ENCODE assay signal across 9 cellular contexts in genomic region chr13:48236528-48237353, GRCh38. TPM values are rescaled to one million over a fixed set of nuclear protein-coding genes. Genes with fewer than 3 reads are reported as not detected.
DNase-seq lines count a peak whose midpoint lies in the region; ATAC-seq and TF ChIP-seq lines count a peak whose summit lies in the region.
"Had no signal": no experiment of that assay in that cellular context is flagged by ENCODE, and none has a peak within 500 bp of the region (broad histone marks: within the 10 kb centered on the region; RNA-seq: fewer than 3 reads in every experiment).

No MANE protein-coding gene starts in this region.

- H3K27me3 Mint-ChIP-seq in activated naive CD4-positive, alpha-beta T cell treated with anti-CD3 and anti-CD28 coated beads, Interleukin-2, amount 10 ng/mL, durations not matched to agents 7 days and 5 days: no peaks in the 10 kb centered on the region
- no peaks in the 10 kb centered on the region for H3K27me3 Mint-ChIP-seq in mesothelial cell of epicardium (ENCODE audit: low read depth)

- H3K36me3 Mint-ChIP-seq in activated naive CD4-positive, alpha-beta T cell treated with anti-CD3 and anti-CD28 coated beads, Interleukin-2, amount 10 ng/mL, durations not matched to agents 7 days and 5 days: peaks cover 55% of the 10 kb centered on the region
- peaks cover 2% of the 10 kb centered on the region for H3K36me3 Mint-ChIP-seq in mesothelial cell of epicardium

- in situ Hi-C loops in KBM-7 (cut with MboI; ENCODE audit: low pct_unique_long_range_greater_than_20kb, low sequenced_read_pairs): no loop called here

- peaks cover 5% of the 10 kb centered on the region for H3K4me1 ChIP-seq in colonic mucosa
- peaks cover 2 to 6% of the 10 kb centered on the region in 2 donors for H3K4me1 ChIP-seq in uterus

- H3K27me3 ChIP-seq in colonic mucosa (no peaks in the 10 kb centered on the region), uterus (no peaks in the 10 kb centered on the region)

- no peaks in the 10 kb centered on the region for H3K36me3 ChIP-seq in colonic mucosa
- no peaks in the 10 kb centered on the region for H3K36me3 ChIP-seq in uterus

- no peak for DNase-seq in activated naive CD4-positive, alpha-beta T cell treated with anti-CD3 and anti-CD28 coated beads, Interleukin-2, amount 10 ng/mL, durations not matched to agents 7 days and 5 days
- no peak for DNase-seq in activated naive CD4-positive, alpha-beta T cell treated with Interleukin-2 at 50 U/mL for 16 hours
- DNase-seq in colonic mucosa (no peak), mesothelial cell of epicardium (ENCODE audit: low spot score in 2 of 2, unreplicated experiment in 2 of 2) (no peak), uterus (no peak), KBM-7 (no peak), ecto neural progenitor cell (ENCODE audit: low spot score) (no peak)
- DNase-seq: DMS153 had no signal

- TF ChIP-seq CTCF in colonic mucosa (IDR thresholded peaks at IDR 0.05): no peak
- no peak for TF ChIP-seq CTCF in mesothelial cell of epicardium (IDR thresholded peaks at IDR 0.05; ENCODE audit: unreplicated experiment)
- no peak for TF ChIP-seq CTCF in uterus (IDR thresholded peaks at IDR 0.05)

- TF ChIP-seq POLR2A in uterus (IDR thresholded peaks at IDR 0.05): no peak

- H3K4me1 Mint-ChIP-seq in activated naive CD4-positive, alpha-beta T cell treated with anti-CD3 and anti-CD28 coated beads, Interleukin-2, amount 10 ng/mL, durations not matched to agents 7 days and 5 days: peaks cover 59% of the 10 kb centered on the region
- H3K4me1 Mint-ChIP-seq in mesothelial cell of epicardium: peaks cover 38% of the 10 kb centered on the region

- peak overlapping the region; percentile 100 for H3K27ac ChIP-seq in colonic mucosa
- H3K27ac ChIP-seq in uterus: peak overlapping the region; percentile 19 to 100

- H3K4me3 ChIP-seq in colonic mucosa (no peak overlapping the region), uterus (peak overlapping the region; percentile 96 to 98)

- intact Hi-C loops in colonic mucosa (cut with DNase I): loop anchor here (10.0 kb wide), 1 partner anchor 68 kb away; the partner anchor contains the start of gene RB1
- intact Hi-C loops in uterus (cut with DNase I; ENCODE audit: low total_unique reads): loop anchor here (10.0 kb wide), 1 partner anchor 68 kb away; the partner anchor contains the start of gene RB1

- no peak for ATAC-seq in GM21723 (IDR thresholded peaks at IDR 0.05; ENCODE audit: unreplicated experiment)

- peak overlapping the region in 1 of 2 donors; percentile 9 for H3K9ac ChIP-seq in colonic mucosa (ENCODE audit: low read depth in 2 of 2, low read length in 2 of 2)

- peak overlapping the region; percentile 93 for H3K4me3 Mint-ChIP-seq in activated naive CD4-positive, alpha-beta T cell treated with anti-CD3 and anti-CD28 coated beads, Interleukin-2, amount 10 ng/mL, durations not matched to agents 7 days and 5 days
- H3K4me3 Mint-ChIP-seq in mesothelial cell of epicardium: no peak overlapping the region

- H3K27ac Mint-ChIP-seq in activated naive CD4-positive, alpha-beta T cell treated with anti-CD3 and anti-CD28 coated beads, Interleukin-2, amount 10 ng/mL, durations not matched to agents 7 days and 5 days: peak overlapping the region; percentile 15
- H3K27ac Mint-ChIP-seq in mesothelial cell of epicardium: peak overlapping the region; percentile 36

- CTCF ChIA-PET in activated naive CD4-positive, alpha-beta T cell treated with anti-CD3 and anti-CD28 coated beads, Interleukin-2, amount 10 ng/mL, durations not matched to agents 7 days and 5 days (lab: Charles Lee): interaction anchor here (1.1 to 2.5 kb wide), 4 partner anchors 16 to 158 kb away, joined by 3 to 10 read pairs (median 4); no protein-coding TSS in a partner anchor

- H3K9me3 Mint-ChIP-seq in activated naive CD4-positive, alpha-beta T cell treated with anti-CD3 and anti-CD28 coated beads, Interleukin-2, amount 10 ng/mL, durations not matched to agents 7 days and 5 days: no peaks in the 10 kb centered on the region
- H3K9me3 Mint-ChIP-seq in mesothelial cell of epicardium: no peaks in the 10 kb centered on the region

- H3K9me3 ChIP-seq in colonic mucosa (no peaks in the 10 kb centered on the region), uterus (no peaks in the 10 kb centered on the region)

RNA-seq across cellular contexts. Expression of gene ITM2B, which starts 3.7 kb away (rescaled TPM):
- total RNA-seq in colonic mucosa (100 to 1,000 TPM; 257 to 456 TPM), mesothelial cell of epicardium (244 to 250 TPM (median 249 TPM) in 3 replicates), uterus (100 to 1,000 TPM; 326 to 725 (median 565) TPM)
